9 cellular contexts compared by ENCODE assay signal in the genomic region with DNA sequence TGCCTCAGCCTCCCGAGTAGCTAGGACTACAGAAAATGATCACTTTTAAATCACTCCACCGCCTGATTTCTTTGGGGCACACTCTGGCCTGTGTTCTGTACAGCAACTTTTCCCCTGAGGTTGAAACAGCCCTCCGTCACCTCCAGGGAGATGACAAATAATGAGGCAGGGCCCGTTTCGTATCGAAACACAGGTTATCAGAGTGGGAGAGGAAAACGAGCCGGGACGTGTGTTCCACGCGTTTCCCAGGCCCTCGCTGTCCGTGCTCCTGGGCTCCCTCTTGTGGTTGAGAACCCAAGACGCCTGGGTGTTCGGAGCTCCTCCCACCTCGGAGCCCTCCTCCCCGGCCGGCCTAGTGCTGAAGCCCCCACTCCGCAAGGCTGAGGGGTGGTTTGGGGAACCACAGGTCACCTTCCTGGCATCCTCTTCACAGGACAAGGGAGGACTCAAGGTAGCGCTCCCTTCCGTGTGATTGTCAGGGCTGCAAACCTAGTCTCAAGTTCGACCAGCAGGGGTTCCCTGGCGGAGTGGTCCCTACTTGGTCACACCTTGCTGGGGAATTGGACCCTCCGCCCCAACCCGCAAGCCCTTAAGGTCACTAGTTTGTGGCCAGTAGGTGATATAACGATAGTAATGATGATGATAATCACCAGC. TPM values are rescaled to one million over a fixed set of nuclear protein-coding genes. Genes with fewer than 3 reads are reported as not detected.
A peak's percentile ranks its signal among the peaks of the same experiment; 100 is the strongest.
DNase-seq lines count a peak whose midpoint lies in the region; ATAC-seq, FAIRE-seq and TF ChIP-seq lines count a peak whose summit lies in the region.
"Had no signal": no experiment of that assay in that cellular context is flagged by ENCODE, and none has a peak within 500 bp of the region (broad histone marks: within the 10 kb centered on the region; RNA-seq: fewer than 3 reads in every experiment).

No MANE protein-coding gene starts in this region.

- H3K9ac ChIP-seq in astrocyte (ENCODE audit: low read length): peak overlapping the region; percentile 43

- peak; percentile 41 for DNase-seq in DMS79 (lab: John Stamatoyannopoulos, UW)
- peak; percentile 53 for DNase-seq in HCEC 1CT
- peak; percentile 44 for DNase-seq in NCI-H1092 (lab: John Stamatoyannopoulos, UW)
- peak; percentile 45 for DNase-seq in T-helper 22 cell (ENCODE audit: low read depth)
- DNase-seq in astrocyte (ENCODE audit: low read depth): peak; percentile 33
- peak in 49 of 51 donors; percentile 3 to 84 (median 48) for DNase-seq in hypothalamus (lab: John Stamatoyannopoulos, UW)
- peak; percentile 47 to 48 for DNase-seq in gastrocnemius medialis

- H3K4me1 ChIP-seq in astrocyte (ENCODE audit: insufficient read depth, low read length): peaks cover 15% of the 10 kb centered on the region
- peaks cover 0 to 4% of the 10 kb centered on the region in 2 donors for H3K4me1 ChIP-seq in gastrocnemius medialis

- no peak for TF ChIP-seq POLR2A in gastrocnemius medialis (IDR thresholded peaks at IDR 0.05)

- FAIRE-seq in astrocyte (lab: Jason Lieb, UNC): no peak

- peak; percentile 57 for TF ChIP-seq CTCF in astrocyte (IDR thresholded peaks at IDR 0.05; ENCODE audit: insufficient read depth, low read depth, low read length)
- peak; percentile 59 to 90 (median 76) for TF ChIP-seq CTCF in gastrocnemius medialis (IDR thresholded peaks at IDR 0.05 in 4 of 5, conservative IDR thresholded peaks at IDR 0.05 in 1 of 5)

- H3K27ac ChIP-seq in astrocyte (ENCODE audit: low read depth, low read length) (no peak overlapping the region), gastrocnemius medialis (no peak overlapping the region)
- H3K27ac ChIP-seq: skin epidermis had no signal

- peaks cover 28% of the 10 kb centered on the region for H3K4me1 Mint-ChIP-seq in astrocyte (ENCODE audit: low read depth, unreplicated experiment)

- H3K27me3 Mint-ChIP-seq in astrocyte (ENCODE audit: low read depth, unreplicated experiment): peaks cover 16% of the 10 kb centered on the region

- ATAC-seq in gastrocnemius medialis: peak; percentile 94 to 96
- ATAC-seq in HG03469 (IDR thresholded peaks at IDR 0.05; ENCODE audit: unreplicated experiment): no peak

- H3K27ac Mint-ChIP-seq in astrocyte (ENCODE audit: unreplicated experiment): peak overlapping the region; percentile 79

- H3K9me3 ChIP-seq in astrocyte (ENCODE audit: insufficient read depth, low read depth, low read length) (no peaks in the 10 kb centered on the region), gastrocnemius medialis (no peaks in the 10 kb centered on the region)

- H3K4me3 ChIP-seq in astrocyte (ENCODE audit: insufficient read depth, low read depth, low read length) (peak overlapping the region; percentile 23), gastrocnemius medialis (peak overlapping the region; percentile 32 to 51 (median 46))

- H3K36me3 ChIP-seq in astrocyte (ENCODE audit: insufficient read depth, low read length): no peaks in the 10 kb centered on the region
- H3K36me3 ChIP-seq in gastrocnemius medialis: no peaks in the 10 kb centered on the region

- no peaks in the 10 kb centered on the region for H4K20me1 ChIP-seq in astrocyte (ENCODE audit: insufficient read depth, low read length)

- intact Hi-C loops in gastrocnemius medialis (cut with DNase I; ENCODE audit: low total_unique reads): loop anchor here (1.0 to 2.0 kb wide), 2 partner anchors 28 to 77 kb away; no protein-coding TSS in a partner anchor

- H2AFZ ChIP-seq in astrocyte (ENCODE audit: low read depth, low read length): peak overlapping the region; percentile 81

- in situ Hi-C loops in gastrocnemius medialis (cut with MboI; ENCODE audit: low sequenced_read_pairs in 4 of 4): loop anchor here in 3 of 4 donors (10.0 to 25.0 kb wide), 2 partner anchors 84 to 161 kb away; a partner anchor contains a TSS

- peak overlapping the region; percentile 69 for H3K4me2 ChIP-seq in astrocyte (ENCODE audit: low read length)

- H3K27me3 ChIP-seq in astrocyte (ENCODE audit: insufficient read depth, low read length) (peaks cover 3% of the 10 kb centered on the region), gastrocnemius medialis (peaks cover 0 to 6% (median 0%) of the 10 kb centered on the region in 3 donors)

- H3K4me3 Mint-ChIP-seq in astrocyte (ENCODE audit: unreplicated experiment): peak overlapping the region; percentile 17

- H3K36me3 Mint-ChIP-seq in astrocyte (ENCODE audit: low read depth, unreplicated experiment): no peaks in the 10 kb centered on the region

- no peaks in the 10 kb centered on the region for H3K9me3 Mint-ChIP-seq in astrocyte (ENCODE audit: unreplicated experiment)

- H3K79me2 ChIP-seq in astrocyte (ENCODE audit: insufficient read depth, low read length): no peaks in the 10 kb centered on the region

RNA-seq across cellular contexts. Expression of a gene that starts 12.8 kb away (rescaled TPM):
- not detected in 2 replicates for total RNA-seq in astrocyte
- 1 to 10 TPM in 1 of 4 donors, not detected in 3; 2.3 TPM for total RNA-seq in gastrocnemius medialis

RNA-seq across cellular contexts. Expression of a gene that starts 30.0 kb away (rescaled TPM):
- 0.94 and 1.1 TPM in 2 replicates for total RNA-seq in astrocyte
- total RNA-seq in gastrocnemius medialis: 1 to 10 TPM in 1 of 4 donors, under 1 TPM in 1, not detected in 2; 0.44 to 2.0 TPM

RNA-seq across cellular contexts. Expression of a gene that starts 46.2 kb away (rescaled TPM):
- total RNA-seq in astrocyte (44.7 and 47.8 TPM in 2 replicates), gastrocnemius medialis (10 to 100 TPM; 34.0 to 54.2 (median 38.7) TPM)

RNA-seq across cellular contexts. Expression of a gene that starts 48.1 kb away (rescaled TPM):
- total RNA-seq in astrocyte (0.26 and 0.48 TPM in 2 replicates), gastrocnemius medialis (1 to 10 TPM in 1 of 4 donors, under 1 TPM in 2, not detected in 1; 0.53 to 3.5 (median 0.55) TPM)
